17 cellular contexts compared by ENCODE assay signal in genomic region chr3:127273196-127273595, GRCh38. TPM values are rescaled to one million over a fixed set of nuclear protein-coding genes. Genes with fewer than 3 reads are reported as not detected.
DNase-seq lines count a peak whose midpoint lies in the region; ATAC-seq, FAIRE-seq and TF ChIP-seq lines count a peak whose summit lies in the region.
"Had no signal": no experiment of that assay in that cellular context is flagged by ENCODE, and none has a peak within 500 bp of the region (broad histone marks: within the 10 kb centered on the region; RNA-seq: fewer than 3 reads in every experiment).

No MANE protein-coding gene starts in this region.

- no peaks in the 10 kb centered on the region for H3K9me3 ChIP-seq in RWPE2 (ENCODE audit: severe bottlenecking)

- ATAC-seq in RWPE2 (ENCODE audit: low read depth): peak; percentile 38
- peak; percentile 21 for ATAC-seq in foreskin keratinocyte
- ATAC-seq: A549 had no signal

- peaks cover 39% of the 10 kb centered on the region for H3K4me1 ChIP-seq in RWPE2 (ENCODE audit: insufficient read depth, poor library complexity, severe bottlenecking)
- H3K4me1 ChIP-seq in foreskin keratinocyte: peaks cover 28% of the 10 kb centered on the region
- H3K4me1 ChIP-seq: A549, BE2C had no signal

- H3K27ac ChIP-seq in RWPE2 (ENCODE audit: poor library complexity, severe bottlenecking) (peak overlapping the region; percentile 90), foreskin keratinocyte (no peak overlapping the region)
- H3K27ac ChIP-seq: A549, C4-2B, GM23248, HL-60 had no signal

- TF ChIP-seq CTCF in RWPE2 (IDR thresholded peaks at IDR 0.05; ENCODE audit: poor library complexity, severe bottlenecking): no peak
- TF ChIP-seq CTCF in bronchial epithelial cell (IDR thresholded peaks at IDR 0.05; ENCODE audit: insufficient read depth, low read length, severe bottlenecking): no peak
- TF ChIP-seq CTCF in foreskin keratinocyte (conservative IDR thresholded peaks at IDR 0.05): no peak

- H3K4me3 ChIP-seq in RWPE2 (ENCODE audit: severe bottlenecking): no peak overlapping the region
- no peak overlapping the region for H3K4me3 ChIP-seq in bronchial epithelial cell (ENCODE audit: low read depth, low read length)
- H3K4me3 ChIP-seq: A549, GM23248 had no signal

- DNase-seq in RWPE2 (ENCODE audit: low spot score) (no peak), bronchial epithelial cell (ENCODE audit: low read depth) (peak; percentile 81), foreskin keratinocyte (peak; percentile 57 to 77), renal cortical epithelial cell (ENCODE audit: low read depth) (peak; percentile 53), HuH-7.5 (ENCODE audit: low spot score) (no peak), NCI-H524 (lab: John Stamatoyannopoulos, UW) (no peak)
- DNase-seq: BE2C, DMS79, GM23248 had no signal

- H3K36me3 ChIP-seq in RWPE2 (ENCODE audit: low read depth): no peaks in the 10 kb centered on the region
- H3K36me3 ChIP-seq in bronchial epithelial cell (ENCODE audit: control insufficient read depth, insufficient read depth, low read length): no peaks in the 10 kb centered on the region
- H3K36me3 ChIP-seq: BE2C had no signal

- H3K27me3 ChIP-seq in RWPE2 (ENCODE audit: insufficient read depth, poor library complexity, severe bottlenecking) (no peaks in the 10 kb centered on the region), bronchial epithelial cell (ENCODE audit: control insufficient read depth, insufficient read depth, low read length) (no peaks in the 10 kb centered on the region), foreskin keratinocyte (no peaks in the 10 kb centered on the region)
- H3K27me3 ChIP-seq: BE2C had no signal

- no peak for FAIRE-seq in bronchial epithelial cell (lab: Jason Lieb, UNC)
- FAIRE-seq: A549, GM12891, H54 had no signal

RNA-seq across cellular contexts. Expression of gene PRR20G, which starts 14.7 kb away (rescaled TPM):
- total RNA-seq in bronchial epithelial cell (not detected in 2 replicates), foreskin keratinocyte (not detected in 2 replicates), renal cortical epithelial cell (not detected in 2 replicates)
- 0.20 and 0.27 TPM in 2 replicates for polyA plus RNA-seq in foreskin keratinocyte
- total RNA-seq: CD4-positive, alpha-beta memory T cell; G401; GM23248 had no signal
- polyA plus RNA-seq: A549; AG04450; CD4-positive, alpha-beta memory T cell; GM23248 had no signal

Comparison
In these comparisons a context has a peak if more than half of its experiments do, and no peak if none do; other contexts are left out.
1. DNase-seq: peak in bronchial epithelial cell (single experiment), foreskin keratinocyte (2 of 2) and renal cortical epithelial cell (single experiment); none in RWPE2 (single experiment), HuH-7.5 (single experiment) and NCI-H524 (0 of 2).